Comparison of ENCODE assay signal across 8 cellular contexts in genomic region chrX:139702658-139703057, GRCh38. TPM values are rescaled to one million over a fixed set of nuclear protein-coding genes. Genes with fewer than 3 reads are reported as not detected.
"Had no signal": no experiment of that assay in that cellular context is flagged by ENCODE, and none has a peak within 500 bp of the region (broad histone marks: within the 10 kb centered on the region; RNA-seq: fewer than 3 reads in every experiment).

No MANE protein-coding gene starts in this region.

- H3K4me3 ChIP-seq: GM12878 had no signal

- DNase-seq: GDM1, GF-D8 had no signal

- ATAC-seq: GM12878 had no signal

- FAIRE-seq: G401.6, GM12878, GM12891, GM12892, GM18507 had no signal

RNA-seq across cellular contexts. Expression of gene MCF2, which starts 5.3 kb away (rescaled TPM):
- total RNA-seq: G401 had no signal
